ENCODE assay signal across 9 cellular contexts in the genomic region with DNA sequence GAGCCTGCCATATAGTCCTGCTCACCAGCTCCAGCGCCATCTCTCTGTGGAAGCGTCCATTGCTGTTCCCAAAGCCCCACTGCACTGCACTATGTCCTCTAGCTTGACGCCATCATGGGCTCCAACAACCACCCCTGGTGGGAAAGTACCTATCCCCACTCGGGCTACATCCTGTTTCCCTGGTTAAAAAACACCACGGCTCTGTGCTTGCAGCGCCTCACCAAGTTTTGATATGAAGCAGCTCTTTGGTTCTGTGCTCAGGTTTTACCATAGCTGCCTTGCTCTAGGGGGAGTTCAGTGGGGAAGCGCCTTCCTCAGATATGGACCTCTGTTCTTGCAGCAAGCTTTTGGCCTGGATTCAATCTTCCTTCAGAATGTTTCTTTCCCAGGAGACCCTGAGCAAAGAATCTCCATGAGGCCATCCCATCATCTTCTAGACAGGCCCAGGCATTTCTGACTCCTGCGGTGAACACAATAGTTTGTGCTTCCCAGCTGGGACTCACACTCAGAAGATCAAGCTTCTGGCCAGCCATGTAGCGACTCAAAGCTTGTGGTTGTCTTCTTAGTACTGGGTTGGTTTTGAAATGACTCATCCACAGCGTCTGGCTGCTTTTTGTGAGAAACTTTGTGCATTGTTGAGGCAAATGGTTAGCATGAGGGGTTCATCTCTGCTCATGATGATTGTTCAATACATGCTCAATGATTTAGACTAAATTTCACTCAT. TPM values are rescaled to one million over a fixed set of nuclear protein-coding genes. Genes with fewer than 3 reads are reported as not detected.
DNase-seq lines count a peak whose midpoint lies in the region; ATAC-seq, FAIRE-seq and TF ChIP-seq lines count a peak whose summit lies in the region.
"Had no signal": no experiment of that assay in that cellular context is flagged by ENCODE, and none has a peak within 500 bp of the region (broad histone marks: within the 10 kb centered on the region; RNA-seq: fewer than 3 reads in every experiment).

No MANE protein-coding gene starts in this region.

- peaks cover 35% of the 10 kb centered on the region for H3K4me1 ChIP-seq in CD4-positive, CD25-positive, alpha-beta regulatory T cell (ENCODE audit: control insufficient read depth, insufficient read depth, low read length, poor library complexity, severe bottlenecking)
- H3K4me1 ChIP-seq in Loucy (ENCODE audit: insufficient read depth, low read length, poor library complexity, severe bottlenecking) = peaks cover 11% of the 10 kb centered on the region

- H3K9me3 ChIP-seq in CD4-positive, CD25-positive, alpha-beta regulatory T cell (ENCODE audit: control insufficient read depth in 2 of 2, low read length in 2 of 2) = no peaks in the 10 kb centered on the region
- H3K9me3 ChIP-seq in Loucy (ENCODE audit: insufficient read depth, low read depth, low read length) = no peaks in the 10 kb centered on the region

- H3K36me3 Mint-ChIP-seq in CD4-positive, CD25-positive, alpha-beta regulatory T cell = peaks cover 4% of the 10 kb centered on the region

- H4K20me1 ChIP-seq in Loucy (ENCODE audit: insufficient read depth, low read length, poor library complexity, severe bottlenecking) = no peaks in the 10 kb centered on the region
- H4K20me1 ChIP-seq: BLaER1 treated with 17β-estradiol and CSF1 and Interleukin-3, amounts not matched to agents 10 nM and 100 nM had no signal

- H3K9me2 ChIP-seq in Loucy (replicated peaks; ENCODE audit: low read depth, low read length) = no peaks in the 10 kb centered on the region

- H3K27ac Mint-ChIP-seq in CD4-positive, CD25-positive, alpha-beta regulatory T cell = peak overlapping the region; percentile 74 to 97 (median 94)

- H3K27me3 ChIP-seq in CD4-positive, CD25-positive, alpha-beta regulatory T cell (ENCODE audit: control insufficient read depth, insufficient read depth, low read length) = no peaks in the 10 kb centered on the region
- H3K27me3 ChIP-seq in Loucy (ENCODE audit: insufficient read depth, low read length, poor library complexity, severe bottlenecking) = no peaks in the 10 kb centered on the region
- H3K27me3 ChIP-seq: BLaER1 treated with 17β-estradiol and CSF1 and Interleukin-3, amounts not matched to agents 10 nM and 100 nM had no signal

- H3K9me3 Mint-ChIP-seq in CD4-positive, CD25-positive, alpha-beta regulatory T cell = peaks cover 0 to 3% (median 0%) of the 10 kb centered on the region in 7 donors

- H3F3A ChIP-seq in Loucy (ENCODE audit: low read depth) = no peaks in the 10 kb centered on the region

- H3K27ac ChIP-seq in CD4-positive, CD25-positive, alpha-beta regulatory T cell (ENCODE audit: insufficient read depth, low read length, poor library complexity, severe bottlenecking) = peak overlapping the region; percentile 74

- H3K9ac ChIP-seq in Loucy (ENCODE audit: low read depth, low read length, poor library complexity, severe bottlenecking) = no peak overlapping the region
- H3K9ac ChIP-seq: BLaER1 treated with 17β-estradiol and CSF1 and Interleukin-3, amounts not matched to agents 10 nM and 100 nM had no signal

- no peak for FAIRE-seq in HTR-8/SVneo (lab: Jason Lieb, UNC)

- peak overlapping the region; percentile 24 to 77 (median 48) for H3K4me3 Mint-ChIP-seq in CD4-positive, CD25-positive, alpha-beta regulatory T cell

- peak; percentile 29 to 92 (median 70) for DNase-seq in CD4-positive, CD25-positive, alpha-beta regulatory T cell
- DNase-seq in activated naive CD4-positive, alpha-beta T cell treated with anti-CD3 and anti-CD28 coated beads, Interleukin-2, amount 50 U/mL, for 16 hours = peak; percentile 58
- DNase-seq in stimulated activated CD4-positive, alpha-beta T cell treated with anti-CD3 and anti-CD28 coated beads, Interleukin-4, amount 100 ng/mL, for 24 hours = peak; percentile 76
- DNase-seq in cerebellum (ENCODE audit: low spot score) = no peak
- no peak for DNase-seq in SKM-1 treated with dmso at 0.1 percent for 144 hours (lab: John Stamatoyannopoulos, UW; ENCODE audit: unreplicated experiment)
- no peak for DNase-seq in HTR-8/SVneo (ENCODE audit: insufficient read length, low spot score)

- no peak overlapping the region for H3K4me2 ChIP-seq in Loucy (ENCODE audit: low read depth, low read length, poor library complexity, severe bottlenecking)

- no peaks in the 10 kb centered on the region for H3K79me2 ChIP-seq in Loucy (ENCODE audit: insufficient read depth, low read length)

- TF ChIP-seq CTCF in Loucy (conservative IDR thresholded peaks at IDR 0.05; ENCODE audit: low read length) = peak; percentile 27; the same call in 1 of the 2 replicates

- peak overlapping the region; percentile 27 for H3K4me3 ChIP-seq in CD4-positive, CD25-positive, alpha-beta regulatory T cell (ENCODE audit: low read depth, low read length)
- H3K4me3 ChIP-seq in Loucy (ENCODE audit: low read length, poor library complexity, severe bottlenecking) = no peak overlapping the region
- H3K4me3 ChIP-seq: BLaER1 treated with 17β-estradiol and CSF1 and Interleukin-3, amounts not matched to agents 10 nM and 100 nM had no signal

- H3K4me1 Mint-ChIP-seq in CD4-positive, CD25-positive, alpha-beta regulatory T cell = peaks cover 16 to 47% (median 26%) of the 10 kb centered on the region in 4 donors

- ATAC-seq in CD4-positive, CD25-positive, alpha-beta regulatory T cell (ENCODE audit: low read depth in 2 of 2) = peak; percentile 80 to 86
- ATAC-seq in GM21447 (IDR thresholded peaks at IDR 0.05; ENCODE audit: unreplicated experiment) = peak; percentile 87

- H3K27me3 Mint-ChIP-seq in CD4-positive, CD25-positive, alpha-beta regulatory T cell = no peaks in the 10 kb centered on the region

- H2AFZ ChIP-seq in Loucy (ENCODE audit: low read length) = no peak overlapping the region

- no peaks in the 10 kb centered on the region for H3K36me3 ChIP-seq in CD4-positive, CD25-positive, alpha-beta regulatory T cell (ENCODE audit: control insufficient read depth, insufficient read depth, low read length)
- no peaks in the 10 kb centered on the region for H3K36me3 ChIP-seq in Loucy (ENCODE audit: insufficient read depth, low read length)
- H3K36me3 ChIP-seq: BLaER1 treated with 17β-estradiol and CSF1 and Interleukin-3, amounts not matched to agents 10 nM and 100 nM had no signal

RNA-seq across cellular contexts. Expression of a gene that starts 39.5 kb away (rescaled TPM):
- not detected for total RNA-seq in CD4-positive, CD25-positive, alpha-beta regulatory T cell
- 1 to 10 TPM in 2 of 4 donors, under 1 TPM in 1, not detected in 1; 0.73 to 1.8 (median 1.6) TPM for polyA plus RNA-seq in CD4-positive, CD25-positive, alpha-beta regulatory T cell
- 2.1 TPM for total RNA-seq in cerebellum

Comparison
In these comparisons a context has a peak if more than half of its experiments do, and no peak if none do; other contexts are left out.
1. DNase-seq: peak in CD4-positive, CD25-positive, alpha-beta regulatory T cell (3 of 3), activated naive CD4-positive, alpha-beta T cell treated with anti-CD3 and anti-CD28 coated beads, Interleukin-2, amount 50 U/mL, for 16 hours (single experiment) and stimulated activated CD4-positive, alpha-beta T cell treated with anti-CD3 and anti-CD28 coated beads, Interleukin-4, amount 100 ng/mL, for 24 hours (single experiment); none in cerebellum (single experiment), SKM-1 treated with dmso at 0.1 percent for 144 hours (single experiment) and HTR-8/SVneo (single experiment).